ENCODE assay signal across 18 cellular contexts in the genomic region with DNA sequence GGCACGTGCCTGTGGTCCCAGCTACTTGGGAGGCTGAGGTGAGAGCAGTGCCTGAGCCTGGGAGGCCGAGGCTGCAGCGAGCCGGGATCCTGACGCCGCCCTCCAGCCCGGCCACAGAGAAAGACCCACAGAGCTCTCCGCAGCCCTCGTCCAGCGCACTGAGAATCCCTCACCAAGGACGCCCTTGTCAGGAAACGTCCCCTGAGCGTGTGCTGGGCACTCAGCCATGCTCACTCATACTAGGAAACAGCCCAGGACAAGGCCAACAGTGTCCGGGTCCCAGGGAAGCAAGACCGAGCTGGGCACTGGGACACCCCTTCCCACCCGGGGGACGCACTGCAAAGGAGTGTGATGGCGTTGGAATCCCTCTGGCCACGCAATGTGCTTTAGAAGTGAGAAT. TPM values are rescaled to one million over a fixed set of nuclear protein-coding genes. Genes with fewer than 3 reads are reported as not detected.
A peak's percentile ranks its signal among the peaks of the same experiment; 100 is the strongest.
DNase-seq lines count a peak whose midpoint lies in the region; ATAC-seq, FAIRE-seq and TF ChIP-seq lines count a peak whose summit lies in the region.
"Had no signal": no experiment of that assay in that cellular context is flagged by ENCODE, and none has a peak within 500 bp of the region (broad histone marks: within the 10 kb centered on the region; RNA-seq: fewer than 3 reads in every experiment).

No MANE protein-coding gene starts in this region.

- in situ Hi-C loops in HepG2 (cut with HindIII; ENCODE audit: extremely low pct_ligation_motif_present, low pct_unique_long_range_greater_than_20kb), result no loop called here

- H4K20me1 ChIP-seq in HepG2 (ENCODE audit: insufficient read depth, low read length), result no peaks in the 10 kb centered on the region

- TF ChIP-seq POLR2A in HepG2 (IDR thresholded peaks at IDR 0.05; ENCODE audit: insufficient read depth in 1 of 2, low read depth in 2 of 2, low read length in 2 of 2) (no peak), testis (IDR thresholded peaks at IDR 0.05) (no peak)

- no TSS peak for BruUV-seq in HepG2 (replicated peaks; lab: Mats Ljungman, UMichigan)

- H2AFZ ChIP-seq in HepG2 (ENCODE audit: low read length), result no peak overlapping the region

- H3K9ac ChIP-seq in HepG2 (ENCODE audit: insufficient read depth, low read depth, low read length), result no peak overlapping the region

- H3K4me2 ChIP-seq in HepG2 (ENCODE audit: low read depth, low read length), result no peak overlapping the region

- no peaks in the 10 kb centered on the region for H3K9me3 Mint-ChIP-seq in effector memory CD8-positive, alpha-beta T cell
- H3K9me3 Mint-ChIP-seq: CD4-positive, alpha-beta T cell had no signal

- POLR2A ChIA-PET in HepG2 (lab: Yijun Ruan, JAX), result interaction anchor here (1.3 kb wide), 1 partner anchor 15 kb away, joined by 3 read pairs; the partner anchor contains the start of gene TMEM80

- no peak overlapping the region for H3K4me3 Mint-ChIP-seq in effector memory CD8-positive, alpha-beta T cell
- H3K4me3 Mint-ChIP-seq: CD4-positive, alpha-beta T cell had no signal

- DNase-seq in Right ventricle myocardium inferior (ENCODE audit: missing footprints), result no peak
- DNase-seq in right atrium auricular region (ENCODE audit: low spot score), result no peak
- no peak for DNase-seq in effector memory CD8-positive, alpha-beta T cell
- DNase-seq in HepG2 (ENCODE audit: low spot score), result no peak
- peak; percentile 68 for DNase-seq in testis
- DNase-seq in NCI-H1105 treated with DMSO at 0.1 percent for 48 hours (lab: John Stamatoyannopoulos, UW), result no peak
- no peak for DNase-seq in DMS79 treated with DMSO at 0.1 percent for 48 hours (lab: John Stamatoyannopoulos, UW)
- DNase-seq: 8988T; BE2C; CD4-positive, alpha-beta T cell; HCEC 1CT; NCI-H1436; NCI-H2081; NCI-H510A treated with DMSO at 0.1 percent for 48 hours; NCI-H82; SHP77 had no signal

- no peaks in the 10 kb centered on the region for H3K27me3 ChIP-seq in right atrium auricular region
- H3K27me3 ChIP-seq in HepG2 (ENCODE audit: control insufficient read depth in 1 of 2, insufficient read depth in 2 of 2, low read length in 2 of 2), result no peaks in the 10 kb centered on the region; a peak in 1 of 5 replicates
- H3K27me3 ChIP-seq in testis, result no peaks in the 10 kb centered on the region
- H3K27me3 ChIP-seq: BE2C had no signal

- intact Hi-C loops in Right ventricle myocardium inferior (cut with DNase I), result no loop called here
- intact Hi-C loops in HepG2 (cut with micrococcal nuclease; ENCODE audit: unreplicated experiment), result no loop called here
- intact Hi-C loops in testis (cut with DNase I; ENCODE audit: low total_unique reads), result no loop called here

- H3K27ac Mint-ChIP-seq in effector memory CD8-positive, alpha-beta T cell, result peak overlapping the region; percentile 63 to 64
- H3K27ac Mint-ChIP-seq: CD4-positive, alpha-beta T cell had no signal

- H3K9me3 ChIP-seq in right atrium auricular region, result no peaks in the 10 kb centered on the region
- no peaks in the 10 kb centered on the region for H3K9me3 ChIP-seq in HepG2 (ENCODE audit: low read length)
- no peaks in the 10 kb centered on the region for H3K9me3 ChIP-seq in testis
- H3K9me3 ChIP-seq: BE2C had no signal

- H3K27ac ChIP-seq in right atrium auricular region (no peak overlapping the region), HepG2 (ENCODE audit: extremely low read length, insufficient read depth, low read length) (no peak overlapping the region), testis (no peak overlapping the region)

- H3K4me1 ChIP-seq in right atrium auricular region, result no peaks in the 10 kb centered on the region
- no peaks in the 10 kb centered on the region for H3K4me1 ChIP-seq in HepG2 (ENCODE audit: insufficient read depth, low read length)
- H3K4me1 ChIP-seq in testis, result peaks cover 14% of the 10 kb centered on the region
- H3K4me1 ChIP-seq: BE2C had no signal

- FAIRE-seq in HepG2 (lab: Jason Lieb, UNC), result no peak
- FAIRE-seq: K562 had no signal

- TF ChIP-seq EP300 in HepG2 (IDR thresholded peaks at IDR 0.05; ENCODE audit: low read depth in 2 of 2, low read length in 2 of 2), result no peak
- no peak for TF ChIP-seq EP300 in HepG2 (CRISPR knock-in tag; IDR thresholded peaks at IDR 0.05; ENCODE audit: borderline replicate concordance)

- ATAC-seq in Right ventricle myocardium inferior (peak; percentile 83), HepG2 (no peak), HG03571 (IDR thresholded peaks at IDR 0.05; ENCODE audit: unreplicated experiment) (no peak)
- no peak for ATAC-seq in effector memory CD8-positive, alpha-beta T cell (replicated peaks)
- ATAC-seq: K562 had no signal

- TF ChIP-seq CTCF in right atrium auricular region (IDR thresholded peaks at IDR 0.05) (no peak), HepG2 (CRISPR knock-in tag; IDR thresholded peaks at IDR 0.05) (no peak), testis (IDR thresholded peaks at IDR 0.05) (no peak)

- no peak for TF ChIP-seq RAD21 in HepG2 (CRISPR knock-in tag; IDR thresholded peaks at IDR 0.05)

- CTCF ChIA-PET in HepG2 (lab: Yijun Ruan, JAX; ENCODE audit: low intra/inter-chr PET ratio, low total read pairs), result no interaction called here

- H3K27me3 Mint-ChIP-seq in effector memory CD8-positive, alpha-beta T cell, result no peaks in the 10 kb centered on the region
- H3K27me3 Mint-ChIP-seq: CD4-positive, alpha-beta T cell had no signal

- H3K36me3 ChIP-seq in right atrium auricular region, result peaks cover 41% of the 10 kb centered on the region
- H3K36me3 ChIP-seq in HepG2 (replicated peaks in 1 of 2; ENCODE audit: control insufficient read depth in 1 of 2, insufficient read depth in 2 of 2, low read length in 2 of 2), result peaks cover 19 to 65% of the 10 kb centered on the region in 2 experiments; a peak in 4 of 5 replicates
- no peaks in the 10 kb centered on the region for H3K36me3 ChIP-seq in testis (ENCODE audit: low read depth, missing control alignments)

- WGBS in HepG2 (ENCODE audit: low lambda C conversion rate), result 96% methylated on average over 13 of the region's 19 CpGs
- WGBS in testis, 2 donors, result 63 to 67% methylated on average over 7 to 19 of the region's 19 CpGs

- H3K4me3 ChIP-seq in right atrium auricular region (no peak overlapping the region), HepG2 (replicated peaks in 1 of 3; ENCODE audit: insufficient read depth in 1 of 3, low read depth in 2 of 3, low read length in 3 of 3) (no peak overlapping the region), testis (no peak overlapping the region)
- H3K4me3 ChIP-seq: K562 had no signal

- peaks cover 33% of the 10 kb centered on the region for H3K36me3 Mint-ChIP-seq in effector memory CD8-positive, alpha-beta T cell (ENCODE audit: insufficient read depth)

- H3K79me2 ChIP-seq in HepG2 (ENCODE audit: insufficient read depth, low read length), result no peaks in the 10 kb centered on the region

- no peaks in the 10 kb centered on the region for H3K4me1 Mint-ChIP-seq in effector memory CD8-positive, alpha-beta T cell (ENCODE audit: low read depth in 2 of 2)

RNA-seq across cellular contexts. Expression of gene DEAF1, which starts 14.5 kb away (rescaled TPM):
- total RNA-seq in Right ventricle myocardium inferior (20.6 TPM), right atrium auricular region (10 to 100 TPM; 15.5 to 26.6 TPM), HepG2 (2016; rRNA removed; fragmentation: Illumina TruSeq; extraction: Trizol) (18.2 and 29.6 TPM in 2 replicates), testis (100 to 1,000 TPM in 1 of 2 donors, 10 to 100 TPM in 1; 82.5 to 116 TPM)
- total RNA-seq in HepG2 (2016; cell fraction: cytosol; rRNA removed; fragmentation: Illumina TruSeq; extraction: Trizol; ENCODE audit: low read depth), result 52.0 and 58.7 TPM in 2 replicates
- 20.8 and 32.8 TPM in 2 replicates for total RNA-seq in HepG2 (2016; cell fraction: insoluble cytoplasmic fraction; rRNA removed; fragmentation: Illumina TruSeq; extraction: Trizol)
- total RNA-seq in HepG2 (2016; cell fraction: membrane; rRNA removed; fragmentation: Illumina TruSeq; extraction: Trizol), result 63.0 and 70.8 TPM in 2 replicates
- total RNA-seq in HepG2 (2016; cell fraction: nucleus; rRNA removed; fragmentation: Illumina TruSeq; extraction: Trizol), result 23.5 and 24.2 TPM in 2 replicates
- polyA plus RNA-seq in HepG2 (2011; rRNA removed) (22.3 and 31.6 TPM in 2 replicates), testis (ENCODE audit: insufficient read depth, low read depth, low replicate concordance) (47.9 TPM)
- polyA plus RNA-seq in HepG2 (2011; cell fraction: cytosol; rRNA removed), result 18.7 and 21.9 TPM in 2 replicates
- 48.8 and 50.2 TPM in 2 replicates for polyA plus RNA-seq in HepG2 (2011; cell fraction: nucleus; rRNA removed)
- polyA plus RNA-seq in HepG2 (2012), result 24.8 and 28.9 TPM in 2 replicates
- 54.2 and 64.1 TPM in 2 replicates for polyA plus RNA-seq in HepG2 (2016; cell fraction: cytosol; fragmentation: Illumina TruSeq; extraction: Trizol; ENCODE audit: low read depth)
- polyA plus RNA-seq in HepG2 (2016; cell fraction: insoluble cytoplasmic fraction; fragmentation: Illumina TruSeq; extraction: Trizol; ENCODE audit: low read depth), result 20.0 and 24.6 TPM in 2 replicates
- polyA plus RNA-seq in HepG2 (2016; cell fraction: membrane; fragmentation: Illumina TruSeq; extraction: Trizol; ENCODE audit: low read depth), result 53.8 and 73.1 TPM in 2 replicates
- 41.0 and 44.0 TPM in 2 replicates for polyA plus RNA-seq in HepG2 (2016; cell fraction: nucleus; fragmentation: Illumina TruSeq; extraction: Trizol; ENCODE audit: insufficient read depth, low read depth)
- polyA minus RNA-seq in HepG2 (2011; rRNA and poly(A)+ RNA removed; ENCODE audit: low replicate concordance), result 25.5 and 31.1 TPM in 2 replicates
- 12.7 and 21.4 TPM in 2 replicates for polyA minus RNA-seq in HepG2 (2011; cell fraction: cytosol; rRNA and poly(A)+ RNA removed)
- 27.7 and 32.9 TPM in 2 replicates for polyA minus RNA-seq in HepG2 (2011; cell fraction: nucleus; rRNA and poly(A)+ RNA removed)

RNA-seq across cellular contexts. Expression of gene TMEM80, which starts 15.1 kb away (rescaled TPM):
- total RNA-seq in Right ventricle myocardium inferior, result 9.9 TPM
- 10 to 100 TPM; 12.5 to 20.7 TPM for total RNA-seq in right atrium auricular region
- 2.7 and 5.6 TPM in 2 replicates for total RNA-seq in HepG2 (2016; rRNA removed; fragmentation: Illumina TruSeq; extraction: Trizol)
- total RNA-seq in HepG2 (2016; cell fraction: cytosol; rRNA removed; fragmentation: Illumina TruSeq; extraction: Trizol; ENCODE audit: low read depth), result 0.71 and 1.1 TPM in 2 replicates
- total RNA-seq in HepG2 (2016; cell fraction: insoluble cytoplasmic fraction; rRNA removed; fragmentation: Illumina TruSeq; extraction: Trizol), result 2.5 and 6.4 TPM in 2 replicates
- total RNA-seq in HepG2 (2016; cell fraction: membrane; rRNA removed; fragmentation: Illumina TruSeq; extraction: Trizol), result 2.9 and 3.2 TPM in 2 replicates
- 6.8 and 8.5 TPM in 2 replicates for total RNA-seq in HepG2 (2016; cell fraction: nucleus; rRNA removed; fragmentation: Illumina TruSeq; extraction: Trizol)
- polyA plus RNA-seq in HepG2 (2011; rRNA removed), result 17.1 and 20.9 TPM in 2 replicates
- 13.5 and 14.1 TPM in 2 replicates for polyA plus RNA-seq in HepG2 (2011; cell fraction: cytosol; rRNA removed)
- polyA plus RNA-seq in HepG2 (2011; cell fraction: nucleus; rRNA removed), result 42.7 and 42.8 TPM in 2 replicates
- 20.6 and 20.8 TPM in 2 replicates for polyA plus RNA-seq in HepG2 (2012)
- 1.3 and 1.4 TPM in 2 replicates for polyA plus RNA-seq in HepG2 (2016; cell fraction: cytosol; fragmentation: Illumina TruSeq; extraction: Trizol; ENCODE audit: low read depth)
- polyA plus RNA-seq in HepG2 (2016; cell fraction: insoluble cytoplasmic fraction; fragmentation: Illumina TruSeq; extraction: Trizol; ENCODE audit: low read depth), result 3.6 and 3.8 TPM in 2 replicates
- 2.4 and 2.9 TPM in 2 replicates for polyA plus RNA-seq in HepG2 (2016; cell fraction: membrane; fragmentation: Illumina TruSeq; extraction: Trizol; ENCODE audit: low read depth)
- polyA plus RNA-seq in HepG2 (2016; cell fraction: nucleus; fragmentation: Illumina TruSeq; extraction: Trizol; ENCODE audit: insufficient read depth, low read depth), result 21.0 and 22.8 TPM in 2 replicates
- 5.4 and 7.9 TPM in 2 replicates for polyA minus RNA-seq in HepG2 (2011; rRNA and poly(A)+ RNA removed; ENCODE audit: low replicate concordance)
- 1.9 and 3.8 TPM in 2 replicates for polyA minus RNA-seq in HepG2 (2011; cell fraction: cytosol; rRNA and poly(A)+ RNA removed)
- polyA minus RNA-seq in HepG2 (2011; cell fraction: nucleus; rRNA and poly(A)+ RNA removed), result 11.6 and 13.4 TPM in 2 replicates
- total RNA-seq in testis, result 10 to 100 TPM; 72.8 to 74.5 TPM
- 38.9 TPM for polyA plus RNA-seq in testis (ENCODE audit: insufficient read depth, low read depth, low replicate concordance)

RNA-seq across cellular contexts. Expression of gene EPS8L2, which starts 25.6 kb away (rescaled TPM):
- total RNA-seq in Right ventricle myocardium inferior, result 7.7 TPM
- total RNA-seq in right atrium auricular region, result 1 to 10 TPM; 4.7 to 7.5 TPM
- 55.6 and 89.3 TPM in 2 replicates for total RNA-seq in HepG2 (2016; rRNA removed; fragmentation: Illumina TruSeq; extraction: Trizol)
- total RNA-seq in HepG2 (2016; cell fraction: cytosol; rRNA removed; fragmentation: Illumina TruSeq; extraction: Trizol; ENCODE audit: low read depth), result 23.4 and 26.5 TPM in 2 replicates
- total RNA-seq in HepG2 (2016; cell fraction: insoluble cytoplasmic fraction; rRNA removed; fragmentation: Illumina TruSeq; extraction: Trizol), result 59.5 and 96.0 TPM in 2 replicates
- total RNA-seq in HepG2 (2016; cell fraction: membrane; rRNA removed; fragmentation: Illumina TruSeq; extraction: Trizol), result 40.7 and 48.2 TPM in 2 replicates
- 113 TPM in 2 replicates for total RNA-seq in HepG2 (2016; cell fraction: nucleus; rRNA removed; fragmentation: Illumina TruSeq; extraction: Trizol)
- polyA plus RNA-seq in HepG2 (2011; rRNA removed), result 416 and 597 TPM in 2 replicates
- polyA plus RNA-seq in HepG2 (2011; cell fraction: cytosol; rRNA removed), result 128 and 201 TPM in 2 replicates
- 5,456 and 6,377 TPM in 2 replicates for polyA plus RNA-seq in HepG2 (2011; cell fraction: nucleus; rRNA removed)
- 164 and 263 TPM in 2 replicates for polyA plus RNA-seq in HepG2 (2012)
- polyA plus RNA-seq in HepG2 (2016; cell fraction: cytosol; fragmentation: Illumina TruSeq; extraction: Trizol; ENCODE audit: low read depth), result 26.4 and 28.2 TPM in 2 replicates
- polyA plus RNA-seq in HepG2 (2016; cell fraction: insoluble cytoplasmic fraction; fragmentation: Illumina TruSeq; extraction: Trizol; ENCODE audit: low read depth), result 71.6 and 87.9 TPM in 2 replicates
- 43.4 and 44.2 TPM in 2 replicates for polyA plus RNA-seq in HepG2 (2016; cell fraction: membrane; fragmentation: Illumina TruSeq; extraction: Trizol; ENCODE audit: low read depth)
- 595 and 650 TPM in 2 replicates for polyA plus RNA-seq in HepG2 (2016; cell fraction: nucleus; fragmentation: Illumina TruSeq; extraction: Trizol; ENCODE audit: insufficient read depth, low read depth)
- 35.7 and 322 TPM in 2 replicates for polyA minus RNA-seq in HepG2 (2011; rRNA and poly(A)+ RNA removed; ENCODE audit: low replicate concordance)
- polyA minus RNA-seq in HepG2 (2011; cell fraction: cytosol; rRNA and poly(A)+ RNA removed), result 77.0 and 84.5 TPM in 2 replicates
- 292 and 312 TPM in 2 replicates for polyA minus RNA-seq in HepG2 (2011; cell fraction: nucleus; rRNA and poly(A)+ RNA removed)
- total RNA-seq in testis, result 10 to 100 TPM; 27.3 to 29.1 TPM
- 14.3 TPM for polyA plus RNA-seq in testis (ENCODE audit: insufficient read depth, low read depth, low replicate concordance)

RNA-seq across cellular contexts. Expression of gene DRD4, which starts 43.4 kb away (rescaled TPM):
- total RNA-seq in Right ventricle myocardium inferior (0.16 TPM), right atrium auricular region (not detected), HepG2 (2016; rRNA removed; fragmentation: Illumina TruSeq; extraction: Trizol) (0.13 TPM in 1 of 2 replicates, not detected in the other), testis (1 to 10 TPM; 2.0 to 3.3 TPM)
- total RNA-seq in HepG2 (2016; cell fraction: cytosol; rRNA removed; fragmentation: Illumina TruSeq; extraction: Trizol; ENCODE audit: low read depth), result not detected in 2 replicates
- not detected in 2 replicates for total RNA-seq in HepG2 (2016; cell fraction: insoluble cytoplasmic fraction; rRNA removed; fragmentation: Illumina TruSeq; extraction: Trizol)
- total RNA-seq in HepG2 (2016; cell fraction: membrane; rRNA removed; fragmentation: Illumina TruSeq; extraction: Trizol), result 0.15 TPM in 1 of 2 replicates, not detected in the other
- not detected in 2 replicates for total RNA-seq in HepG2 (2016; cell fraction: nucleus; rRNA removed; fragmentation: Illumina TruSeq; extraction: Trizol)
- polyA plus RNA-seq in HepG2 (2011; rRNA removed) (0.09 TPM in 2 replicates), testis (ENCODE audit: insufficient read depth, low read depth, low replicate concordance) (1.5 TPM)
- polyA plus RNA-seq in HepG2 (2011; cell fraction: cytosol; rRNA removed), result 0.11 TPM in 1 of 2 replicates, not detected in the other
- polyA plus RNA-seq in HepG2 (2011; cell fraction: nucleus; rRNA removed), result 1.3 and 1.6 TPM in 2 replicates
- polyA plus RNA-seq in HepG2 (2012), result 0.60 and 0.79 TPM in 2 replicates
- polyA plus RNA-seq in HepG2 (2016; cell fraction: cytosol; fragmentation: Illumina TruSeq; extraction: Trizol; ENCODE audit: low read depth), result 0.18 and 0.26 TPM in 2 replicates
- 0.16 and 0.24 TPM in 2 replicates for polyA plus RNA-seq in HepG2 (2016; cell fraction: insoluble cytoplasmic fraction; fragmentation: Illumina TruSeq; extraction: Trizol; ENCODE audit: low read depth)
- polyA plus RNA-seq in HepG2 (2016; cell fraction: membrane; fragmentation: Illumina TruSeq; extraction: Trizol; ENCODE audit: low read depth), result 0.22 and 0.28 TPM in 2 replicates
- polyA plus RNA-seq in HepG2 (2016; cell fraction: nucleus; fragmentation: Illumina TruSeq; extraction: Trizol; ENCODE audit: insufficient read depth, low read depth), result 1.4 and 1.5 TPM in 2 replicates
- 0.42 TPM in 1 of 2 replicates, not detected in the other for polyA minus RNA-seq in HepG2 (2011; rRNA and poly(A)+ RNA removed; ENCODE audit: low replicate concordance)
- not detected in 2 replicates for polyA minus RNA-seq in HepG2 (2011; cell fraction: cytosol; rRNA and poly(A)+ RNA removed)
- polyA minus RNA-seq in HepG2 (2011; cell fraction: nucleus; rRNA and poly(A)+ RNA removed), result 0.26 and 0.50 TPM in 2 replicates

RNA-seq across cellular contexts. Expression of gene SCT, which starts 53.5 kb away (rescaled TPM):
- total RNA-seq in Right ventricle myocardium inferior, result not detected
- not detected for total RNA-seq in right atrium auricular region
- not detected in 2 replicates for total RNA-seq in HepG2 (2016; rRNA removed; fragmentation: Illumina TruSeq; extraction: Trizol)
- not detected in 2 replicates for total RNA-seq in HepG2 (2016; cell fraction: cytosol; rRNA removed; fragmentation: Illumina TruSeq; extraction: Trizol; ENCODE audit: low read depth)
- total RNA-seq in HepG2 (2016; cell fraction: insoluble cytoplasmic fraction; rRNA removed; fragmentation: Illumina TruSeq; extraction: Trizol), result not detected in 2 replicates
- total RNA-seq in HepG2 (2016; cell fraction: membrane; rRNA removed; fragmentation: Illumina TruSeq; extraction: Trizol), result not detected in 2 replicates
- not detected in 2 replicates for total RNA-seq in HepG2 (2016; cell fraction: nucleus; rRNA removed; fragmentation: Illumina TruSeq; extraction: Trizol)
- polyA plus RNA-seq in HepG2 (2011; rRNA removed), result not detected in 2 replicates
- not detected in 2 replicates for polyA plus RNA-seq in HepG2 (2011; cell fraction: cytosol; rRNA removed)
- polyA plus RNA-seq in HepG2 (2011; cell fraction: nucleus; rRNA removed), result not detected in 2 replicates
- polyA plus RNA-seq in HepG2 (2012), result not detected in 2 replicates
- not detected in 2 replicates for polyA plus RNA-seq in HepG2 (2016; cell fraction: cytosol; fragmentation: Illumina TruSeq; extraction: Trizol; ENCODE audit: low read depth)
- not detected in 2 replicates for polyA plus RNA-seq in HepG2 (2016; cell fraction: insoluble cytoplasmic fraction; fragmentation: Illumina TruSeq; extraction: Trizol; ENCODE audit: low read depth)
- polyA plus RNA-seq in HepG2 (2016; cell fraction: membrane; fragmentation: Illumina TruSeq; extraction: Trizol; ENCODE audit: low read depth), result not detected in 2 replicates
- not detected in 2 replicates for polyA plus RNA-seq in HepG2 (2016; cell fraction: nucleus; fragmentation: Illumina TruSeq; extraction: Trizol; ENCODE audit: insufficient read depth, low read depth)
- not detected in 2 replicates for polyA minus RNA-seq in HepG2 (2011; rRNA and poly(A)+ RNA removed; ENCODE audit: low replicate concordance)
- polyA minus RNA-seq in HepG2 (2011; cell fraction: cytosol; rRNA and poly(A)+ RNA removed), result not detected in 2 replicates
- not detected in 2 replicates for polyA minus RNA-seq in HepG2 (2011; cell fraction: nucleus; rRNA and poly(A)+ RNA removed)
- total RNA-seq in testis, result 1 to 10 TPM; 3.4 to 9.3 TPM
- 1.5 TPM for polyA plus RNA-seq in testis (ENCODE audit: insufficient read depth, low read depth, low replicate concordance)
- total RNA-seq: CD4-positive, alpha-beta T cell; K562 had no signal
- polyA plus RNA-seq: K562 had no signal
